ENCODE assay signal across 13 cellular contexts in genomic region chr1:162292422-162292849, GRCh38.
A peak's percentile ranks its signal among the peaks of the same experiment; 100 is the strongest.
DNase-seq lines count a peak whose midpoint lies in the region; ATAC-seq and TF ChIP-seq lines count a peak whose summit lies in the region.
"Had no signal": no experiment of that assay in that cellular context is flagged by ENCODE, and none has a peak within 500 bp of the region (broad histone marks: within the 10 kb centered on the region; RNA-seq: fewer than 3 reads in every experiment).

No MANE protein-coding gene starts in this region.

- DNase-seq in HFFc6 (peak; percentile 38), astrocyte of the hippocampus (ENCODE audit: low read depth, low spot score) (peak; percentile 76), fibroblast of pulmonary artery (ENCODE audit: low read depth) (peak; percentile 39), renal cortical epithelial cell (ENCODE audit: low read depth) (peak; percentile 87)
- DNase-seq: activated B cell treated with CpG ODN at 0.5 μM for 24 hours, amniotic stem cell, left ventricle myocardium inferior, natural killer cell, NCI-H1694 treated with DMSO at 0.1 percent for 48 hours had no signal

- peak overlapping the region; percentile 12; the same call in 1 of the 2 replicates for H3K27ac Mint-ChIP-seq in HFFc6
- H3K27ac Mint-ChIP-seq: activated B cell treated with CpG ODN at 0.5 μM for 24 hours; dendritic cell treated with granulocyte-macrophage colony-stimulating factor and Interleukin-4, amounts not matched to agents 40 ng/mL and 50 ng/mL, for 4 days; natural killer cell had no signal

- no peaks in the 10 kb centered on the region for H3K36me3 Mint-ChIP-seq in HFFc6 (ENCODE audit: low read depth)
- H3K36me3 Mint-ChIP-seq: natural killer cell had no signal

- TF ChIP-seq CTCF in HFFc6 (IDR thresholded peaks at IDR 0.05) (no peak), fibroblast of pulmonary artery (IDR thresholded peaks at IDR 0.05; ENCODE audit: low read length, missing control alignments) (no peak)

- H3K9me3 Mint-ChIP-seq in HFFc6 = no peaks in the 10 kb centered on the region
- H3K9me3 Mint-ChIP-seq: activated B cell treated with CpG ODN at 0.5 μM for 24 hours; dendritic cell treated with granulocyte-macrophage colony-stimulating factor and Interleukin-4, amounts not matched to agents 40 ng/mL and 50 ng/mL, for 4 days; natural killer cell had no signal

- peaks cover 8% of the 10 kb centered on the region for H3K4me1 Mint-ChIP-seq in HFFc6 (ENCODE audit: low read depth)
- H3K4me1 Mint-ChIP-seq: activated B cell treated with CpG ODN at 0.5 μM for 24 hours had no signal

- peaks cover 21% of the 10 kb centered on the region for H3K27me3 Mint-ChIP-seq in HFFc6 (ENCODE audit: insufficient read depth)

- ATAC-seq in GM19395 (IDR thresholded peaks at IDR 0.05; ENCODE audit: unreplicated experiment) (no peak), GM18868 (IDR thresholded peaks at IDR 0.05; ENCODE audit: unreplicated experiment) (no peak), HG03135 (IDR thresholded peaks at IDR 0.05; ENCODE audit: unreplicated experiment) (no peak)
- ATAC-seq: natural killer cell had no signal

- H3K4me3 Mint-ChIP-seq in HFFc6 = no peak overlapping the region
- H3K4me3 Mint-ChIP-seq: activated B cell treated with CpG ODN at 0.5 μM for 24 hours; dendritic cell treated with granulocyte-macrophage colony-stimulating factor and Interleukin-4, amounts not matched to agents 40 ng/mL and 50 ng/mL, for 4 days; natural killer cell had no signal

- H3K4me3 ChIP-seq in fibroblast of pulmonary artery (replicated peaks; ENCODE audit: low read depth, low read length) = no peak overlapping the region
- H3K4me3 ChIP-seq: left ventricle myocardium inferior had no signal
